ENCODE assay signal across 11 cellular contexts in the genomic region with DNA sequence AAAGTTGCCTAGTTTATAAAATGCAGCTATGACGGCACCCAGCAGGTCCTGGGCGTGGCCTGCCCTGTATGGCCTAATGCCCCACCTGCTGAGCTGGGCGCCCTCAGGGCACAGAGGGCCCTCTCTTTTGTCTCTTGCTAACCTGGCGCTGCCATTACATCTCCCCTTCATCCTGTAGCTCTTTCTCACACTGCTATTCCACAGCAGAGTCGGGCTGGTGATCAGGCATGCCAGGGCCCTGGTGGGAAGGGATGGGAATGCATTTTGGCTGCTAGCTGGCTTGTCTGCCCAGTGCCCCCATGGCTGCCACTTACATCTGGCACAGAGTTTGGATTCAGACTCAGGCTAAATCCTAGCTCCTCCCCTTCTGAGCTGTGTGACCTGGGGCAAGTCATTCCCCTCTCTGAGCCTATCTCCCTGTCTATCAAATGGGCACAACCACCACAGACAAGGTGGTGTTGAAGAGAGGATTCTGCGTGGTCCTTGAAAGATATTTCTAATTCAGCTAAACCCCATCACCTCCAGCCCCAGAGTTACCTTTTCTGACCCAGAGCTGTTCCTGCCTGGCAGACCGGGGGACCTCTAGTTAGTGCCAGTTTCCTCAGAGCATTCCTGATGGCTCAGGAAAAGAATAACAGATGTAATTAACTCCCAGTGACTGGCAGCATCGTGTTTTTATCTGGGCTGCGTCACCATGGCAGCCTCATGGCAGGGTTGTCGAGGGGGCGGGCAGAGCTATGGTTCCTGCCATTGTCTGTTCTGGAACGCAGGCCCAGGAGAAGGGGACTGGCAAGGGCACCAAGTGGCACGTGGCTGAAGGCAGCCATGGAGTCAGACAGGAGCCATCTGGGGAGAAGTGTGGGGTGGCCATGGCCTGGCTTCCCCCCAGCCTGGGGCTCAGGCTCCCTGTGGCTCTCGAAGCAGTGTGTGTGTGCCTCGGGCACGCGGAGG. TPM values are rescaled to one million over a fixed set of nuclear protein-coding genes. Genes with fewer than 3 reads are reported as not detected.
A peak's percentile ranks its signal among the peaks of the same experiment; 100 is the strongest.
DNase-seq lines count a peak whose midpoint lies in the region; ATAC-seq and TF ChIP-seq lines count a peak whose summit lies in the region.
"Had no signal": no experiment of that assay in that cellular context is flagged by ENCODE, and none has a peak within 500 bp of the region (broad histone marks: within the 10 kb centered on the region; RNA-seq: fewer than 3 reads in every experiment).

No MANE protein-coding gene starts in this region.

- H4K91ac ChIP-seq in mesenchymal stem cell (ENCODE audit: low read length) = no peak overlapping the region

- peaks cover 8% of the 10 kb centered on the region for H3K4me1 Mint-ChIP-seq in activated T-helper 17 cell treated with anti-CD3 and anti-CD28 coated beads, Interleukin-2, amount 50 U/mL, for 72 hours

- H3K4me1 ChIP-seq in BLaER1 treated with 17β-estradiol and CSF1 and Interleukin-3, amounts not matched to agents 10 nM and 100 nM = peaks cover 39 to 89% (median 81%) of the 10 kb centered on the region in 10 experiments
- peaks cover 40% of the 10 kb centered on the region for H3K4me1 ChIP-seq in mesenchymal stem cell (ENCODE audit: control insufficient read depth, insufficient read depth, low read depth, low read length)

- peak overlapping the region in 6 of 11 experiments; percentile 73 to 86 (median 82); a peak in 9 of 22 replicates for H3K9ac ChIP-seq in BLaER1 treated with 17β-estradiol and CSF1 and Interleukin-3, amounts not matched to agents 10 nM and 100 nM
- no peak overlapping the region for H3K9ac ChIP-seq in mesenchymal stem cell (ENCODE audit: low read length)

- H2BK12ac ChIP-seq in mesenchymal stem cell (ENCODE audit: low read length in 2 of 2) = no peak overlapping the region

- WGBS in mesenchymal stem cell = 89% methylated on average over 16 of the region's 17 CpGs

- H3K4me3 Mint-ChIP-seq in activated T-helper 17 cell treated with anti-CD3 and anti-CD28 coated beads, Interleukin-2, amount 50 U/mL, for 72 hours = peak overlapping the region; percentile 76

- no peak overlapping the region for H3K27ac Mint-ChIP-seq in activated T-helper 17 cell treated with anti-CD3 and anti-CD28 coated beads, Interleukin-2, amount 50 U/mL, for 72 hours

- H4K8ac ChIP-seq in mesenchymal stem cell (ENCODE audit: low read length) = no peak overlapping the region

- H3K4me3 ChIP-seq in BLaER1 treated with 17β-estradiol and CSF1 and Interleukin-3, amounts not matched to agents 10 nM and 100 nM = peak overlapping the region in 3 of 10 experiments; percentile 67 to 82 (median 69); a peak in 2 of 20 replicates
- no peak overlapping the region for H3K4me3 ChIP-seq in mesenchymal stem cell (ENCODE audit: insufficient read depth in 1 of 2, low read depth in 1 of 2, low read length in 2 of 2)

- no peaks in the 10 kb centered on the region for H3K9me3 ChIP-seq in BLaER1 treated with 17β-estradiol and CSF1 and Interleukin-3, amounts not matched to agents 10 nM and 100 nM (replicated peaks in 1 of 11)
- H3K9me3 ChIP-seq in mesenchymal stem cell (ENCODE audit: control insufficient read depth, low read length) = no peaks in the 10 kb centered on the region
- H3K9me3 ChIP-seq: heart right ventricle had no signal

- peaks cover 16% of the 10 kb centered on the region for H3K79me1 ChIP-seq in mesenchymal stem cell (replicated peaks; ENCODE audit: low read length, poor library complexity, severe bottlenecking)

- H2BK120ac ChIP-seq in mesenchymal stem cell (ENCODE audit: low read depth, low read length) = no peak overlapping the region

- no peak for ATAC-seq in activated T-helper 17 cell treated with anti-CD3 and anti-CD28 coated beads, Interleukin-2, amount 50 U/mL, for 72 hours (replicated peaks)
- ATAC-seq in HG03108 (IDR thresholded peaks at IDR 0.05; ENCODE audit: unreplicated experiment) = no peak
- ATAC-seq in HG03565 (IDR thresholded peaks at IDR 0.05; ENCODE audit: unreplicated experiment) = no peak

- peaks cover 6% of the 10 kb centered on the region for H3K36me3 Mint-ChIP-seq in activated T-helper 17 cell treated with anti-CD3 and anti-CD28 coated beads, Interleukin-2, amount 50 U/mL, for 72 hours (ENCODE audit: low read depth)

- H2BK5ac ChIP-seq in mesenchymal stem cell (ENCODE audit: low read depth, low read length, poor library complexity, severe bottlenecking) = no peak overlapping the region

- no peaks in the 10 kb centered on the region for H3K9me3 Mint-ChIP-seq in activated T-helper 17 cell treated with anti-CD3 and anti-CD28 coated beads, Interleukin-2, amount 50 U/mL, for 72 hours
- H3K9me3 Mint-ChIP-seq: activated CD4-positive, alpha-beta T cell treated with anti-CD3 and anti-CD28 coated beads, Interleukin-2, amount 10 ng/mL, durations not matched to agents 7 days and 5 days had no signal

- no peaks in the 10 kb centered on the region for H3K27me3 Mint-ChIP-seq in activated T-helper 17 cell treated with anti-CD3 and anti-CD28 coated beads, Interleukin-2, amount 50 U/mL, for 72 hours

- TF ChIP-seq CTCF in GM12873 (IDR thresholded peaks at IDR 0.05; ENCODE audit: insufficient read depth, low read depth, low read length, missing control alignments) = peak; percentile 5

- H3K27me3 ChIP-seq in BLaER1 treated with 17β-estradiol and CSF1 and Interleukin-3, amounts not matched to agents 10 nM and 100 nM = 0 out of 22 replicates have a peak, but pooled peaks cover 0 to 9% (median 0%) of the 10 kb centered on the region in 11 experiments
- H3K27me3 ChIP-seq in mesenchymal stem cell (ENCODE audit: control insufficient read depth in 1 of 2, insufficient read depth in 1 of 2, low read length in 2 of 2) = no peaks in the 10 kb centered on the region

- H3K4ac ChIP-seq in mesenchymal stem cell (ENCODE audit: low read depth in 1 of 2, low read length in 2 of 2) = no peak overlapping the region

- no peak overlapping the region for H3K23ac ChIP-seq in mesenchymal stem cell (ENCODE audit: low read length in 2 of 2)

- H3K36me3 ChIP-seq in BLaER1 treated with 17β-estradiol and CSF1 and Interleukin-3, amounts not matched to agents 10 nM and 100 nM = peaks cover under 1 to 13% (median 11%) of the 10 kb centered on the region in 11 experiments; a peak in 21 of 22 replicates
- H3K36me3 ChIP-seq in mesenchymal stem cell (ENCODE audit: control insufficient read depth in 1 of 2, insufficient read depth in 2 of 2, low read depth in 1 of 2, low read length in 2 of 2) = peaks cover 14 to 42% of the 10 kb centered on the region in 2 experiments

- H3K27ac ChIP-seq in BLaER1 treated with 17β-estradiol and CSF1 and Interleukin-3, amounts not matched to agents 10 nM and 100 nM = peak overlapping the region in 2 of 11 experiments; percentile 80 to 86; a peak in 3 of 22 replicates
- no peak overlapping the region for H3K27ac ChIP-seq in mesenchymal stem cell (ENCODE audit: low read length, poor library complexity, severe bottlenecking)

- no peak overlapping the region for H3K18ac ChIP-seq in mesenchymal stem cell (ENCODE audit: low read depth in 1 of 2, low read length in 2 of 2)

- H3K4me2 ChIP-seq in BLaER1 treated with 17β-estradiol and CSF1 and Interleukin-3, amounts not matched to agents 10 nM and 100 nM = peak overlapping the region; percentile 95 to 100 (median 99)
- no peak overlapping the region for H3K4me2 ChIP-seq in mesenchymal stem cell (ENCODE audit: low read length, poor library complexity, severe bottlenecking)

- peaks cover under 1 to 76% (median 49%) of the 10 kb centered on the region in 11 experiments; a peak in 21 of 22 replicates for H4K20me1 ChIP-seq in BLaER1 treated with 17β-estradiol and CSF1 and Interleukin-3, amounts not matched to agents 10 nM and 100 nM

- H3K14ac ChIP-seq in mesenchymal stem cell (ENCODE audit: low read length in 2 of 2) = no peak overlapping the region

- H2AFZ ChIP-seq in mesenchymal stem cell (ENCODE audit: low read depth, low read length) = no peak overlapping the region

- DNase-seq in mesenchymal stem cell (peak; percentile 12), hepatic stellate cell (ENCODE audit: low spot score) (no peak), GM19240 (ENCODE audit: insufficient read length, low spot score) (no peak)
- DNase-seq: activated CD4-positive, alpha-beta T cell treated with anti-CD3 and anti-CD28 coated beads, Interleukin-2, amount 10 ng/mL, durations not matched to agents 7 days and 5 days; heart right ventricle had no signal

- no peak overlapping the region for H2AK5ac ChIP-seq in mesenchymal stem cell (ENCODE audit: low read length, severe bottlenecking)

- H2BK15ac ChIP-seq in mesenchymal stem cell (ENCODE audit: low read depth, poor library complexity, severe bottlenecking) = no peak overlapping the region

RNA-seq across cellular contexts. Expression of a gene that starts 6.3 kb away (rescaled TPM):
- 10 to 100 TPM in 1 of 2 donors, 1 to 10 TPM in 1; 8.2 to 13.6 TPM for total RNA-seq in activated T-helper 17 cell treated with anti-CD3 and anti-CD28 coated beads, Interleukin-2, amount 50 U/mL, for 72 hours
- polyA plus RNA-seq in mesenchymal stem cell (2013, experiment 1 of 2) = 8.6 TPM
- polyA plus RNA-seq in mesenchymal stem cell (2013, experiment 2 of 2) = 7.8 TPM

RNA-seq across cellular contexts. Expression of a gene that starts 20.5 kb away (rescaled TPM):
- total RNA-seq in activated T-helper 17 cell treated with anti-CD3 and anti-CD28 coated beads, Interleukin-2, amount 50 U/mL, for 72 hours = 1 to 10 TPM; 2.3 to 3.1 TPM
- 149 TPM for polyA plus RNA-seq in mesenchymal stem cell (2013, experiment 1 of 2)
- 150 TPM for polyA plus RNA-seq in mesenchymal stem cell (2013, experiment 2 of 2)

RNA-seq across cellular contexts. Expression of a gene that starts 26.5 kb away (rescaled TPM):
- total RNA-seq in activated T-helper 17 cell treated with anti-CD3 and anti-CD28 coated beads, Interleukin-2, amount 50 U/mL, for 72 hours = 100 to 1,000 TPM; 108 to 130 TPM
- polyA plus RNA-seq in mesenchymal stem cell (2013, experiment 1 of 2) = 12.5 TPM
- polyA plus RNA-seq in mesenchymal stem cell (2013, experiment 2 of 2) = 13.0 TPM

RNA-seq across cellular contexts. Expression of a gene that starts 43.6 kb away (rescaled TPM):
- total RNA-seq in activated T-helper 17 cell treated with anti-CD3 and anti-CD28 coated beads, Interleukin-2, amount 50 U/mL, for 72 hours = 1 to 10 TPM; 3.7 to 4.6 TPM
- polyA plus RNA-seq in mesenchymal stem cell (2013, experiment 1 of 2) = 1.2 TPM
- polyA plus RNA-seq in mesenchymal stem cell (2013, experiment 2 of 2) = 1.3 TPM
- total RNA-seq: cardiac septum had no signal

RNA-seq across cellular contexts. Expression of a gene that starts 44.4 kb away (rescaled TPM):
- total RNA-seq in activated T-helper 17 cell treated with anti-CD3 and anti-CD28 coated beads, Interleukin-2, amount 50 U/mL, for 72 hours = 10 to 100 TPM; 34.9 to 38.8 TPM
- 221 TPM for polyA plus RNA-seq in mesenchymal stem cell (2013, experiment 1 of 2)
- polyA plus RNA-seq in mesenchymal stem cell (2013, experiment 2 of 2) = 213 TPM
